ENCODE assay signal across 8 cellular contexts in genomic region chr2:19347619-19348562, GRCh38. TPM values are rescaled to one million over a fixed set of nuclear protein-coding genes. Genes with fewer than 3 reads are reported as not detected.
DNase-seq lines count a peak whose midpoint lies in the region; ATAC-seq and TF ChIP-seq lines count a peak whose summit lies in the region.

No MANE protein-coding gene starts in this region.

- peak overlapping the region; percentile 97 for H2AFZ ChIP-seq in osteoblast (ENCODE audit: low read length)

- H3K4me3 ChIP-seq in GM12864 (ENCODE audit: low read depth, low read length) (peak overlapping the region; percentile 90), osteoblast (ENCODE audit: insufficient read depth, low read length) (peak overlapping the region; percentile 96), testis (peak overlapping the region; percentile 79 to 86)

- 0 to 2% methylated on average over 14 to 70 of the region's 76 CpGs for WGBS in testis, 2 donors

- peak overlapping the region; percentile 94 for H3K4me3 Mint-ChIP-seq in activated naive CD8-positive, alpha-beta T cell

- TF ChIP-seq CTCF in GM12864 (IDR thresholded peaks at IDR 0.05; ENCODE audit: low read depth, low read length, missing control alignments) (no peak), osteoblast (IDR thresholded peaks at IDR 0.05; ENCODE audit: extremely low read depth, low read depth, low read length) (no peak), testis (IDR thresholded peaks at IDR 0.05) (peak in 1 of 3 experiments; percentile 38)

- peaks cover 20% of the 10 kb centered on the region for H3K79me2 ChIP-seq in osteoblast (ENCODE audit: insufficient read depth, low read length)

- no peaks in the 10 kb centered on the region for H4K20me1 ChIP-seq in osteoblast (ENCODE audit: insufficient read depth, low read length)

- peak; percentile 86 for DNase-seq in GM12864 (ENCODE audit: low read depth)
- DNase-seq in NCI-H1092 treated with DMSO at 0.1 percent for 48 hours (lab: John Stamatoyannopoulos, UW), result peak; percentile 90
- DNase-seq in glomerular visceral epithelial cell (ENCODE audit: extremely low spot score), result peak; percentile 93
- peak; percentile 100 for DNase-seq in osteoblast (ENCODE audit: insufficient read length, low spot score, missing footprints)
- DNase-seq in testis, result peak; percentile 99

- H3K27me3 ChIP-seq in osteoblast (ENCODE audit: insufficient read depth, low read length) (no peaks in the 10 kb centered on the region), testis (no peaks in the 10 kb centered on the region)

- H3K27ac Mint-ChIP-seq in activated naive CD8-positive, alpha-beta T cell, result peak overlapping the region; percentile 96

- H3K4me1 Mint-ChIP-seq in activated naive CD8-positive, alpha-beta T cell (ENCODE audit: low read depth), result peaks cover 23% of the 10 kb centered on the region

- H3K27me3 Mint-ChIP-seq in activated naive CD8-positive, alpha-beta T cell, result peaks cover 22% of the 10 kb centered on the region

- H3K9me3 Mint-ChIP-seq in activated naive CD8-positive, alpha-beta T cell (ENCODE audit: low read depth), result no peaks in the 10 kb centered on the region

- H3K4me1 ChIP-seq in osteoblast (ENCODE audit: insufficient read depth, low read length), result peaks cover 10% of the 10 kb centered on the region
- H3K4me1 ChIP-seq in testis, result peaks cover 23% of the 10 kb centered on the region

- TF ChIP-seq POLR2A in testis (IDR thresholded peaks at IDR 0.05), result peak; percentile 80

- H3K4me2 ChIP-seq in osteoblast (ENCODE audit: insufficient read depth, low read length), result peak overlapping the region; percentile 89

- intact Hi-C loops in testis (cut with DNase I; ENCODE audit: low total_unique reads), result no loop called here

- peaks cover 3% of the 10 kb centered on the region for H3K36me3 Mint-ChIP-seq in activated naive CD8-positive, alpha-beta T cell

- H3K36me3 ChIP-seq in osteoblast (ENCODE audit: insufficient read depth, low read length) (peaks cover 12% of the 10 kb centered on the region), testis (ENCODE audit: low read depth, missing control alignments) (no peaks in the 10 kb centered on the region)

- ATAC-seq in HG02642 (IDR thresholded peaks at IDR 0.05; ENCODE audit: poor library complexity, unreplicated experiment), result peak; percentile 93
- peak; percentile 82 for ATAC-seq in SK-N-SH treated with all-trans-retinoic acid at 6 μM for 48 hours

- H3K27ac ChIP-seq in osteoblast (ENCODE audit: low read depth, low read length) (peak overlapping the region; percentile 98), testis (peak overlapping the region; percentile 92 to 97)

- H3K9me3 ChIP-seq in osteoblast (ENCODE audit: low read depth, low read length), result no peaks in the 10 kb centered on the region
- no peaks in the 10 kb centered on the region for H3K9me3 ChIP-seq in testis

TF ChIP-seq in SK-N-SH treated with all-trans-retinoic acid at 6 μM for 48 hours, 23 proteins besides CTCF, POLR2A, EP300 and RAD21:
- TF ChIP-seq ISL1 (CRISPR knock-in tag; IDR thresholded peaks at IDR 0.05), result no peak
- TF ChIP-seq CSDC2 (CRISPR knock-in tag; IDR thresholded peaks at IDR 0.05), result peak; percentile 85; the same call in 1 of the 2 replicates
- TF ChIP-seq CREB5 (CRISPR knock-in tag; IDR thresholded peaks at IDR 0.05; ENCODE audit: low read depth), result 0 out of 2 replicates have a peak, but pooled peaks have one; percentile 8
- 0 out of 2 replicates have a peak, but pooled peaks have one; percentile 46 for TF ChIP-seq SNAI2 (CRISPR knock-in tag; IDR thresholded peaks at IDR 0.05)
- TF ChIP-seq, protein P1, sequence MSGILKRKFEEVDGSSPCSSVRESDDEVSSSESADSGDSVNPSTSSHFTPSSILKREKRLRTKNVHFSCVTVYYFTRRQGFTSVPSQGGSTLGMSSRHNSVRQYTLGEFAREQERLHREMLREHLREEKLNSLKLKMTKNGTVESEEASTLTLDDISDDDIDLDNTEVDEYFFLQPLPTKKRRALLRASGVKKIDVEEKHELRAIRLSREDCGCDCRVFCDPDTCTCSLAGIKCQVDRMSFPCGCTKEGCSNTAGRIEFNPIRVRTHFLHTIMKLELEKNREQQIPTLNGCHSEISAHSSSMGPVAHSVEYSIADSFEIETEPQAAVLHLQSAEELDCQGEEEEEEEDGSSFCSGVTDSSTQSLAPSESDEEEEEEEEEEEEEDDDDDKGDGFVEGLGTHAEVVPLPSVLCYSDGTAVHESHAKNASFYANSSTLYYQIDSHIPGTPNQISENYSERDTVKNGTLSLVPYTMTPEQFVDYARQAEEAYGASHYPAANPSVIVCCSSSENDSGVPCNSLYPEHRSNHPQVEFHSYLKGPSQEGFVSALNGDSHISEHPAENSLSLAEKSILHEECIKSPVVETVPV (CRISPR knock-in tag; IDR thresholded peaks at IDR 0.05), result peak; percentile 59; the same call in 1 of the 2 replicates
- peak; percentile 7; the same call in 1 of the 2 replicates for TF ChIP-seq ZNF8 (CRISPR knock-in tag; IDR thresholded peaks at IDR 0.05)
- TF ChIP-seq ZFP30 (CRISPR knock-in tag; IDR thresholded peaks at IDR 0.05), result peak; percentile 38; the same call in 1 of the 2 replicates
- peak; percentile 68; the same call in 1 of the 2 replicates for TF ChIP-seq ZFP3 (CRISPR knock-in tag; IDR thresholded peaks at IDR 0.05)
- no peak for TF ChIP-seq ESRRG (CRISPR knock-in tag; IDR thresholded peaks at IDR 0.05)
- no peak for TF ChIP-seq TSHZ2 (CRISPR knock-in tag; IDR thresholded peaks at IDR 0.05)

RNA-seq across cellular contexts. Expression of gene OSR1, which starts 10.5 kb away (rescaled TPM):
- total RNA-seq in osteoblast (15.2 and 20.9 TPM in 2 replicates), testis (10 to 100 TPM in 1 of 2 donors, 1 to 10 TPM in 1; 8.9 to 27.7 TPM)
- polyA plus RNA-seq in testis (ENCODE audit: insufficient read depth, low read depth, low replicate concordance), result 21.5 TPM

Comparison
In these comparisons a context has a peak if more than half of its experiments do, and no peak if none do; other contexts are left out.
1. Peak in every context shown above with its lines: DNase-seq, ATAC-seq, H3K4me3 ChIP-seq and H3K27ac ChIP-seq.